In genomic region chr2:67500541-67500940, GRCh38 we compare ENCODE assay signal across 21 cellular contexts.
DNase-seq lines count a peak whose midpoint lies in the region; TF ChIP-seq lines count a peak whose summit lies in the region.
"Had no signal": no experiment of that assay in that cellular context is flagged by ENCODE, and none has a peak within 500 bp of the region (broad histone marks: within the 10 kb centered on the region; RNA-seq: fewer than 3 reads in every experiment).

No MANE protein-coding gene starts in this region.

- H3K4me3 Mint-ChIP-seq in endothelial cell (ENCODE audit: unreplicated experiment): no peak overlapping the region
- H3K4me3 Mint-ChIP-seq: CD4-positive, alpha-beta T cell had no signal

- TF ChIP-seq CTCF in HEK293 (tag by site-specific recombination; IDR thresholded peaks at IDR 0.05) (no peak), cardiac fibroblast (IDR thresholded peaks at IDR 0.05; ENCODE audit: low read depth, low read length) (no peak), tibial nerve (IDR thresholded peaks at IDR 0.05) (no peak), endothelial cell (IDR thresholded peaks at IDR 0.05; ENCODE audit: unreplicated experiment) (no peak)

- no peak overlapping the region for H3K4me3 ChIP-seq in HEK293 (ENCODE audit: low read depth, low read length)
- no peak overlapping the region for H3K4me3 ChIP-seq in cardiac fibroblast (replicated peaks in 1 of 2; ENCODE audit: low read depth in 2 of 2, low read length in 2 of 2)
- H3K4me3 ChIP-seq in tibial nerve: no peak overlapping the region
- H3K4me3 ChIP-seq: BLaER1 treated with 17β-estradiol and CSF1 and Interleukin-3, amounts not matched to agents 10 nM and 100 nM; MG63; SJSA1 had no signal

- POLR2A ChIA-PET in HEK293 (lab: Yijun Ruan, JAX): no interaction called here

- no peaks in the 10 kb centered on the region for H3K4me1 ChIP-seq in HEK293 (ENCODE audit: control insufficient read depth, insufficient read depth, low read length)
- peaks cover 0 to 9% (median 0%) of the 10 kb centered on the region in 4 donors for H3K4me1 ChIP-seq in tibial nerve
- H3K4me1 ChIP-seq: BLaER1 treated with 17β-estradiol and CSF1 and Interleukin-3, amounts not matched to agents 10 nM and 100 nM had no signal

- no peaks in the 10 kb centered on the region for H3K36me3 Mint-ChIP-seq in endothelial cell (ENCODE audit: low read depth, unreplicated experiment)

- no peaks in the 10 kb centered on the region for H3K36me3 ChIP-seq in HEK293 (ENCODE audit: control insufficient read depth in 2 of 2, insufficient read depth in 1 of 2, low read length in 2 of 2)
- no peaks in the 10 kb centered on the region for H3K36me3 ChIP-seq in tibial nerve
- H3K36me3 ChIP-seq: BLaER1 treated with 17β-estradiol and CSF1 and Interleukin-3, amounts not matched to agents 10 nM and 100 nM; MG63; SJSA1 had no signal

- DNase-seq in cardiac fibroblast (ENCODE audit: low read depth in 2 of 2) (peak; percentile 26 to 51), kidney glomerular epithelial cell (lab: John Stamatoyannopoulos, UW) (peak; percentile 25), renal cortical epithelial cell (ENCODE audit: low read depth) (peak; percentile 12), tibial nerve (ENCODE audit: low spot score in 2 of 2) (no peak), endothelial cell (ENCODE audit: low spot score) (no peak), NCI-H524 (lab: John Stamatoyannopoulos, UW) (no peak)
- DNase-seq: AML-193; CD4-positive, alpha-beta T cell; KG1; MG63; NCI-H1105 treated with DMSO at 0.1 percent for 48 hours; NCI-H146; NCI-H1930; NCI-H2107; NCI-H524 treated with DMSO at 0.1 percent for 48 hours; NCI-H82; Right ventricle myocardium superior; RPMI8226 had no signal

- H3K27ac ChIP-seq in HEK293 (ENCODE audit: extremely low read depth, low read depth, low read length): no peak overlapping the region
- no peak overlapping the region for H3K27ac ChIP-seq in tibial nerve
- H3K27ac ChIP-seq: BLaER1 treated with 17β-estradiol and CSF1 and Interleukin-3, amounts not matched to agents 10 nM and 100 nM; SJSA1 had no signal

- CTCF ChIA-PET in HEK293 (lab: Yijun Ruan, JAX): interaction anchor here (0.8 kb wide), 1 partner anchor 10 kb away, joined by 3 read pairs; no protein-coding TSS in a partner anchor

- no peak for TF ChIP-seq EP300 in tibial nerve (IDR thresholded peaks at IDR 0.05)

- H3K9me3 ChIP-seq in HEK293 (ENCODE audit: control insufficient read depth, insufficient read depth, low read depth, low read length): no peaks in the 10 kb centered on the region
- H3K9me3 ChIP-seq in tibial nerve: no peaks in the 10 kb centered on the region
- H3K9me3 ChIP-seq: BLaER1 treated with 17β-estradiol and CSF1 and Interleukin-3, amounts not matched to agents 10 nM and 100 nM; SJSA1 had no signal

- H3K27me3 ChIP-seq in tibial nerve: no peaks in the 10 kb centered on the region
- H3K27me3 ChIP-seq: BLaER1 treated with 17β-estradiol and CSF1 and Interleukin-3, amounts not matched to agents 10 nM and 100 nM; MG63; SJSA1 had no signal

- WGBS in tibial nerve, 2 donors: 71 to 81% methylated on average over 6 of the region's 6 CpGs

- H3K27me3 Mint-ChIP-seq in endothelial cell (ENCODE audit: unreplicated experiment): no peaks in the 10 kb centered on the region

- no peak for TF ChIP-seq POLR2A in tibial nerve (IDR thresholded peaks at IDR 0.05)

- no peaks in the 10 kb centered on the region for H3K9me3 Mint-ChIP-seq in endothelial cell (ENCODE audit: unreplicated experiment)

- H3K4me1 Mint-ChIP-seq in endothelial cell (ENCODE audit: unreplicated experiment): peaks cover 10% of the 10 kb centered on the region

- H3K27ac Mint-ChIP-seq in endothelial cell (ENCODE audit: unreplicated experiment): no peak overlapping the region
- H3K27ac Mint-ChIP-seq: CD4-positive, alpha-beta T cell had no signal

TF ChIP-seq in HEK293, 187 proteins besides CTCF, POLR2A, EP300 and RAD21:
- TF ChIP-seq ZNF302 (tag by site-specific recombination; IDR thresholded peaks at IDR 0.05; ENCODE audit: low read depth): no peak
- peak; percentile 64 for TF ChIP-seq SCRT2 (tag by site-specific recombination; IDR thresholded peaks at IDR 0.05)
- TF ChIP-seq SCRT1 (tag by site-specific recombination; IDR thresholded peaks at IDR 0.05; ENCODE audit: borderline replicate concordance): 0 out of 2 replicates have a peak, but pooled peaks have one; percentile 19

Comparison
In these comparisons a context has a peak if more than half of its experiments do, and no peak if none do; other contexts are left out.
1. DNase-seq: peak in cardiac fibroblast (2 of 2), kidney glomerular epithelial cell (single experiment) and renal cortical epithelial cell (single experiment); none in tibial nerve (0 of 2), endothelial cell (single experiment) and NCI-H524 (0 of 2).